Comparison of ENCODE assay signal across 8 cellular contexts in genomic region chr5:172881691-172882370, GRCh38. TPM values are rescaled to one million over a fixed set of nuclear protein-coding genes. Genes with fewer than 3 reads are reported as not detected.
A peak's percentile ranks its signal among the peaks of the same experiment; 100 is the strongest.
DNase-seq lines count a peak whose midpoint lies in the region; ATAC-seq lines count a peak whose summit lies in the region.

No MANE protein-coding gene starts in this region.

- H3K36me3 Mint-ChIP-seq in activated naive CD8-positive, alpha-beta T cell treated with anti-CD3 and anti-CD28 coated beads for 36 hours, result peaks cover 11% of the 10 kb centered on the region

- no peaks in the 10 kb centered on the region for H3K9me3 Mint-ChIP-seq in activated naive CD8-positive, alpha-beta T cell treated with anti-CD3 and anti-CD28 coated beads for 36 hours

- H3K27ac Mint-ChIP-seq in activated naive CD8-positive, alpha-beta T cell treated with anti-CD3 and anti-CD28 coated beads for 36 hours, result no peak overlapping the region

- no peaks in the 10 kb centered on the region for H3K36me3 ChIP-seq in mucosa of stomach (ENCODE audit: control insufficient read depth, insufficient read depth, low read length)

- no peaks in the 10 kb centered on the region for H3K27me3 Mint-ChIP-seq in activated naive CD8-positive, alpha-beta T cell treated with anti-CD3 and anti-CD28 coated beads for 36 hours

- H3K9me3 ChIP-seq in mucosa of stomach (ENCODE audit: control insufficient read depth, low read length), result no peaks in the 10 kb centered on the region

- no peak overlapping the region for H3K4me3 ChIP-seq in mucosa of stomach (ENCODE audit: low read length)

- H3K4me3 Mint-ChIP-seq in activated naive CD8-positive, alpha-beta T cell treated with anti-CD3 and anti-CD28 coated beads for 36 hours, result no peak overlapping the region

- H3K27me3 ChIP-seq in mucosa of stomach (ENCODE audit: control insufficient read depth, insufficient read depth, low read length), result no peaks in the 10 kb centered on the region

- ATAC-seq in HG03139 (IDR thresholded peaks at IDR 0.05; ENCODE audit: unreplicated experiment) (peak; percentile 71), HG02642 (IDR thresholded peaks at IDR 0.05; ENCODE audit: poor library complexity, unreplicated experiment) (no peak)

- peak overlapping the region; percentile 18 for H3K9ac ChIP-seq in mucosa of stomach (ENCODE audit: low read length)

- peaks cover 48% of the 10 kb centered on the region for H3K4me1 ChIP-seq in mucosa of stomach (ENCODE audit: control insufficient read depth, insufficient read depth, low read length)

- peaks cover 13% of the 10 kb centered on the region for H3K4me1 Mint-ChIP-seq in activated naive CD8-positive, alpha-beta T cell treated with anti-CD3 and anti-CD28 coated beads for 36 hours

- peak; percentile 9 for DNase-seq in stimulated activated CD4-positive, alpha-beta T cell treated with anti-CD3 and anti-CD28 coated beads, Interleukin-1b, Interleukin-23, amount 100 ng/mL, for 48 hours
- DNase-seq in stimulated activated CD4-positive, alpha-beta T cell treated with anti-CD3 and anti-CD28 coated beads, Interleukin-12 subunit alpha, Interleukin-12 subunit beta, amount 100 ng/mL, for 4 hours, result no peak
- DNase-seq in activated naive CD8-positive, alpha-beta T cell treated with anti-CD3 and anti-CD28 coated beads for 36 hours, result peak; percentile 7
- no peak for DNase-seq in NCI-H2107 treated with DMSO at 0.1 percent for 48 hours (lab: John Stamatoyannopoulos, UW; ENCODE audit: unreplicated experiment)
- DNase-seq in NCI-H146 (lab: John Stamatoyannopoulos, UW), result no peak

RNA-seq across cellular contexts. Expression of gene ERGIC1, which starts 47.8 kb away (rescaled TPM):
- total RNA-seq in activated naive CD8-positive, alpha-beta T cell treated with anti-CD3 and anti-CD28 coated beads for 36 hours, result 10 to 100 TPM; 45.9 to 46.9 TPM

Comparison
In these comparisons a context has a peak if more than half of its experiments do, and no peak if none do; other contexts are left out.
1. DNase-seq: peak in stimulated activated CD4-positive, alpha-beta T cell treated with anti-CD3 and anti-CD28 coated beads, Interleukin-1b, Interleukin-23, amount 100 ng/mL, for 48 hours (single experiment) and activated naive CD8-positive, alpha-beta T cell treated with anti-CD3 and anti-CD28 coated beads for 36 hours (single experiment); none in stimulated activated CD4-positive, alpha-beta T cell treated with anti-CD3 and anti-CD28 coated beads, Interleukin-12 subunit alpha, Interleukin-12 subunit beta, amount 100 ng/mL, for 4 hours (single experiment), NCI-H2107 treated with DMSO at 0.1 percent for 48 hours (single experiment) and NCI-H146 (single experiment).